ENCODE assay signal across 28 cellular contexts in the genomic region with DNA sequence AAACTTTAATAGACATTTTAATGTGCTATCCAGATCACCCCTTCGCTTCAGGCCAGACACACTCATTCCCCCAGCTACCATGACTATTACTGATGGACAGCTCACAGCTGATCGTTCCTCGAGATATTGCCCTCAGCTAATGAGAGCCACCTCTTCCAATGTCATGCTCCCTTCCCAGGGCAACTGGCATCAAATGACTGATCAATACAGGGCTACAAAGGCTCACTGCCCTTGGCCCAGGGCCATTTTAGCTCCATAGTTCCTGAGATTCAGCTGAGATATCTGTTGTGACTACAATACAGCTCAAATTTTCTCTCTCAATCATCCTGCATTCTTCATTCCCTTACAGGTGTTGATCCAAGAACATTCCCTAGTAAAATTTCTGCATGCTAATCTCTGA.
DNase-seq lines count a peak whose midpoint lies in the region; ATAC-seq, FAIRE-seq and TF ChIP-seq lines count a peak whose summit lies in the region.
"Had no signal": no experiment of that assay in that cellular context is flagged by ENCODE, and none has a peak within 500 bp of the region (broad histone marks: within the 10 kb centered on the region; RNA-seq: fewer than 3 reads in every experiment).

No MANE protein-coding gene starts in this region.

- CTCF ChIA-PET in HepG2 (lab: Yijun Ruan, JAX; ENCODE audit: low intra/inter-chr PET ratio, low total read pairs) = no interaction called here

- H3K27ac ChIP-seq in liver (ENCODE audit: low read depth in 1 of 2, low read length in 2 of 2) (no peak overlapping the region), HepG2 (ENCODE audit: extremely low read length, insufficient read depth, low read length) (no peak overlapping the region), right lobe of liver (no peak overlapping the region), left ventricle myocardium inferior (replicated peaks) (no peak overlapping the region)
- H3K27ac ChIP-seq: 22Rv1, A549, BLaER1 had no signal

- 57% methylated on average over 3 of the region's 3 CpGs for WGBS in liver
- 20% methylated on average over 3 of the region's 3 CpGs for WGBS in HepG2 (ENCODE audit: low lambda C conversion rate)
- WGBS in right lobe of liver (ENCODE audit: insufficient coverage, low coverage, low lambda C conversion rate, missing lambda C conversion rate) = 83% methylated on average over 2 of the region's 3 CpGs

- no peak overlapping the region for H3K4me3 ChIP-seq in liver (ENCODE audit: low read depth in 1 of 3, low read length in 3 of 3)
- H3K4me3 ChIP-seq in HepG2 (replicated peaks in 1 of 3; ENCODE audit: insufficient read depth in 1 of 3, low read depth in 2 of 3, low read length in 3 of 3) = no peak overlapping the region
- no peak overlapping the region for H3K4me3 ChIP-seq in bronchial epithelial cell (ENCODE audit: low read depth, low read length)
- no peak overlapping the region for H3K4me3 ChIP-seq in right lobe of liver
- H3K4me3 ChIP-seq in left ventricle myocardium inferior = no peak overlapping the region
- H3K4me3 ChIP-seq: A549, BLaER1, GM12878 had no signal

- no peak overlapping the region for H3K4me3 Mint-ChIP-seq in progenitor cell of endocrine pancreas (ENCODE audit: low read depth)
- H3K4me3 Mint-ChIP-seq: B cell; CD14-positive monocyte; CD4-positive, alpha-beta memory T cell; CD4-positive, CD25-positive, alpha-beta regulatory T cell; CD8-positive, alpha-beta memory T cell had no signal

- H4K20me1 ChIP-seq in HepG2 (ENCODE audit: insufficient read depth, low read length) = no peaks in the 10 kb centered on the region
- H4K20me1 ChIP-seq: BLaER1 had no signal

- no peak for TF ChIP-seq RAD21 in liver (IDR thresholded peaks at IDR 0.05)
- no peak for TF ChIP-seq RAD21 in HepG2 (CRISPR knock-in tag; IDR thresholded peaks at IDR 0.05)

- TF ChIP-seq EP300 in HepG2 (IDR thresholded peaks at IDR 0.05; ENCODE audit: low read depth in 2 of 2, low read length in 2 of 2) = no peak
- no peak for TF ChIP-seq EP300 in HepG2 (CRISPR knock-in tag; IDR thresholded peaks at IDR 0.05; ENCODE audit: borderline replicate concordance)

- ATAC-seq in HepG2 (no peak), right lobe of liver (peak; percentile 79 to 95 (median 90)), HG03039 (IDR thresholded peaks at IDR 0.05; ENCODE audit: unreplicated experiment) (no peak)
- ATAC-seq: A549, GM12878 had no signal

- BruUV-seq in HepG2 (replicated peaks; lab: Mats Ljungman, UMichigan) = no TSS peak

- no peak for DNase-seq in HepG2 (ENCODE audit: low spot score)
- DNase-seq in bronchial epithelial cell (ENCODE audit: low read depth) = no peak
- DNase-seq in right lobe of liver = peak; percentile 50 to 73 (median 62)
- DNase-seq in left ventricle myocardium inferior = no peak
- DNase-seq in progenitor cell of endocrine pancreas (ENCODE audit: low spot score, unreplicated experiment) = no peak
- DNase-seq: AML-193; C1 segment of cervical spinal cord; CD4-positive, alpha-beta memory T cell; CD4-positive, CD25-positive, alpha-beta regulatory T cell; CD8-positive, alpha-beta memory T cell; COR-L47; DMS 273 treated with DMSO at 0.1 percent for 48 hours; DMS153; DMS53; DMS79; DND-41; EL; GDM1 had no signal

- no peak overlapping the region for H2AFZ ChIP-seq in HepG2 (ENCODE audit: low read length)

- H3K4me1 ChIP-seq in liver (ENCODE audit: control insufficient read depth in 4 of 4, insufficient read depth in 4 of 4, low read length in 3 of 4) = peaks cover 0 to 4% (median 0%) of the 10 kb centered on the region in 4 donors
- H3K4me1 ChIP-seq in HepG2 (ENCODE audit: insufficient read depth, low read length) = no peaks in the 10 kb centered on the region
- no peaks in the 10 kb centered on the region for H3K4me1 ChIP-seq in right lobe of liver
- H3K4me1 ChIP-seq in left ventricle myocardium inferior = no peaks in the 10 kb centered on the region
- H3K4me1 ChIP-seq: A549, BLaER1 had no signal

- H3K27me3 ChIP-seq in liver (ENCODE audit: control insufficient read depth in 4 of 4, insufficient read depth in 4 of 4, low read length in 3 of 4) (no peaks in the 10 kb centered on the region), HepG2 (ENCODE audit: control insufficient read depth in 1 of 2, insufficient read depth in 2 of 2, low read length in 2 of 2) (no peaks in the 10 kb centered on the region), bronchial epithelial cell (ENCODE audit: control insufficient read depth, insufficient read depth, low read length) (no peaks in the 10 kb centered on the region), right lobe of liver (no peaks in the 10 kb centered on the region), left ventricle myocardium inferior (ENCODE audit: low read depth) (no peaks in the 10 kb centered on the region)
- H3K27me3 ChIP-seq: BLaER1 had no signal

- TF ChIP-seq CTCF in liver (IDR thresholded peaks at IDR 0.05; ENCODE audit: low read depth, low read length, missing input control) = no peak
- no peak for TF ChIP-seq CTCF in HepG2 (CRISPR knock-in tag; IDR thresholded peaks at IDR 0.05)
- TF ChIP-seq CTCF in bronchial epithelial cell (IDR thresholded peaks at IDR 0.05; ENCODE audit: insufficient read depth, low read length, severe bottlenecking) = no peak
- TF ChIP-seq CTCF in right lobe of liver (IDR thresholded peaks at IDR 0.05) = no peak
- TF ChIP-seq CTCF in left ventricle myocardium inferior (IDR thresholded peaks at IDR 0.05; ENCODE audit: borderline replicate concordance) = no peak
- TF ChIP-seq CTCF in progenitor cell of endocrine pancreas (IDR thresholded peaks at IDR 0.05; ENCODE audit: unreplicated experiment) = no peak

- H3K27ac Mint-ChIP-seq in progenitor cell of endocrine pancreas = no peak overlapping the region
- H3K27ac Mint-ChIP-seq: B cell; CD14-positive monocyte; CD4-positive, alpha-beta memory T cell; CD4-positive, CD25-positive, alpha-beta regulatory T cell; CD8-positive, alpha-beta memory T cell had no signal

- no peaks in the 10 kb centered on the region for H3K4me1 Mint-ChIP-seq in progenitor cell of endocrine pancreas (ENCODE audit: low read depth)
- H3K4me1 Mint-ChIP-seq: B cell; CD14-positive monocyte; CD4-positive, alpha-beta memory T cell; CD4-positive, CD25-positive, alpha-beta regulatory T cell; CD8-positive, alpha-beta memory T cell had no signal

- H3K27me3 Mint-ChIP-seq in progenitor cell of endocrine pancreas = no peaks in the 10 kb centered on the region
- H3K27me3 Mint-ChIP-seq: CD4-positive, CD25-positive, alpha-beta regulatory T cell had no signal

- no peaks in the 10 kb centered on the region for H3K36me3 Mint-ChIP-seq in progenitor cell of endocrine pancreas (ENCODE audit: insufficient read depth)
- H3K36me3 Mint-ChIP-seq: CD14-positive monocyte; CD4-positive, alpha-beta memory T cell; CD4-positive, CD25-positive, alpha-beta regulatory T cell; CD8-positive, alpha-beta memory T cell had no signal

- H3K9me3 Mint-ChIP-seq in progenitor cell of endocrine pancreas (ENCODE audit: low read depth) = no peaks in the 10 kb centered on the region
- H3K9me3 Mint-ChIP-seq: CD4-positive, alpha-beta memory T cell had no signal

- POLR2A ChIA-PET in HepG2 (lab: Yijun Ruan, JAX) = no interaction called here

- H3K4me2 ChIP-seq in HepG2 (ENCODE audit: low read depth, low read length) = no peak overlapping the region
- H3K4me2 ChIP-seq: A549, BLaER1 had no signal

- no peaks in the 10 kb centered on the region for H3K36me3 ChIP-seq in liver (ENCODE audit: control insufficient read depth in 4 of 4, insufficient read depth in 3 of 4, low read depth in 1 of 4, low read length in 3 of 4)
- no peaks in the 10 kb centered on the region for H3K36me3 ChIP-seq in HepG2 (replicated peaks in 1 of 2; ENCODE audit: control insufficient read depth in 1 of 2, insufficient read depth in 2 of 2, low read length in 2 of 2)
- H3K36me3 ChIP-seq in bronchial epithelial cell (ENCODE audit: control insufficient read depth, insufficient read depth, low read length) = no peaks in the 10 kb centered on the region
- no peaks in the 10 kb centered on the region for H3K36me3 ChIP-seq in right lobe of liver
- no peaks in the 10 kb centered on the region for H3K36me3 ChIP-seq in left ventricle myocardium inferior
- H3K36me3 ChIP-seq: BLaER1 had no signal

- FAIRE-seq in HepG2 (lab: Jason Lieb, UNC) = no peak
- FAIRE-seq in bronchial epithelial cell (lab: Jason Lieb, UNC) = peak; percentile 52
- FAIRE-seq: A549, GM12878, GM12892, GM18507 had no signal

- in situ Hi-C loops in HepG2 (cut with HindIII; ENCODE audit: extremely low pct_ligation_motif_present, low pct_unique_long_range_greater_than_20kb) = no loop called here

- H3K9me3 ChIP-seq in liver (ENCODE audit: control insufficient read depth in 4 of 4, low read length in 3 of 4) (no peaks in the 10 kb centered on the region), HepG2 (ENCODE audit: low read length) (no peaks in the 10 kb centered on the region), right lobe of liver (no peaks in the 10 kb centered on the region), left ventricle myocardium inferior (replicated peaks) (no peaks in the 10 kb centered on the region)
- H3K9me3 ChIP-seq: A549, BLaER1 had no signal

- H3K79me2 ChIP-seq in HepG2 (ENCODE audit: insufficient read depth, low read length) = no peaks in the 10 kb centered on the region

- intact Hi-C loops in HepG2 (cut with micrococcal nuclease; ENCODE audit: unreplicated experiment) (no loop called here), right lobe of liver (cut with DNase I) (no loop called here), left ventricle myocardium inferior (cut with micrococcal nuclease) (no loop called here)

- no peak overlapping the region for H3K9ac ChIP-seq in liver (ENCODE audit: low read depth in 1 of 2, low read length in 2 of 2)
- no peak overlapping the region for H3K9ac ChIP-seq in HepG2 (ENCODE audit: insufficient read depth, low read depth, low read length)
- H3K9ac ChIP-seq: BLaER1 had no signal

- no peak for TF ChIP-seq POLR2A in HepG2 (IDR thresholded peaks at IDR 0.05; ENCODE audit: insufficient read depth in 1 of 2, low read depth in 2 of 2, low read length in 2 of 2)
- no peak for TF ChIP-seq POLR2A in right lobe of liver (IDR thresholded peaks at IDR 0.05)

TF ChIP-seq in liver, 16 proteins besides CTCF, POLR2A, EP300 and RAD21 (continues in another document):
- TF ChIP-seq, protein P1, sequence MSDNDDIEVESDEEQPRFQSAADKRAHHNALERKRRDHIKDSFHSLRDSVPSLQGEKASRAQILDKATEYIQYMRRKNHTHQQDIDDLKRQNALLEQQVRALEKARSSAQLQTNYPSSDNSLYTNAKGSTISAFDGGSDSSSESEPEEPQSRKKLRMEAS (IDR thresholded peaks at IDR 0.05) = no peak
- no peak for TF ChIP-seq HNF4G (IDR thresholded peaks at IDR 0.05)
- TF ChIP-seq YY1 (IDR thresholded peaks at IDR 0.05) = peak; percentile 14
- no peak for TF ChIP-seq SP1 (IDR thresholded peaks at IDR 0.05)
- no peak for TF ChIP-seq NR2F2 (IDR thresholded peaks at IDR 0.05)

TF ChIP-seq in HepG2, 621 proteins besides CTCF, POLR2A, EP300 and RAD21 (continues in another document):
- TF ChIP-seq NFIC (IDR thresholded peaks at IDR 0.05; ENCODE audit: low read length) (no peak), JUND (CRISPR knock-in tag; IDR thresholded peaks at IDR 0.05) (no peak), FOSL1 (CRISPR knock-in tag; IDR thresholded peaks at IDR 0.05; ENCODE audit: borderline replicate concordance) (no peak), NRL (CRISPR knock-in tag; IDR thresholded peaks at IDR 0.05; ENCODE audit: borderline replicate concordance) (no peak), SP140L (CRISPR knock-in tag; IDR thresholded peaks at IDR 0.05; ENCODE audit: borderline replicate concordance) (no peak)

Comparison
In these comparisons a context has a peak if more than half of its experiments do, and no peak if none do; other contexts are left out.
1. ATAC-seq: peak in right lobe of liver (4 of 4); none in HepG2 (single experiment) and HG03039 (single experiment).
2. DNase-seq: peak in right lobe of liver (3 of 3); none in HepG2 (single experiment), bronchial epithelial cell (single experiment), left ventricle myocardium inferior (single experiment) and progenitor cell of endocrine pancreas (single experiment).